ENCODE assay signal across 9 cellular contexts in genomic region chr12:26017484-26018211, GRCh38. TPM values are rescaled to one million over a fixed set of nuclear protein-coding genes. Genes with fewer than 3 reads are reported as not detected.
DNase-seq lines count a peak whose midpoint lies in the region; ATAC-seq and TF ChIP-seq lines count a peak whose summit lies in the region.
"Had no signal": no experiment of that assay in that cellular context is flagged by ENCODE, and none has a peak within 500 bp of the region (broad histone marks: within the 10 kb centered on the region; RNA-seq: fewer than 3 reads in every experiment).

No MANE protein-coding gene starts in this region.

- WGBS in esophagus muscularis mucosa: 57% methylated on average over 4 of the region's 4 CpGs
- WGBS in trophoblast cell (ENCODE audit: extremely low coverage, insufficient coverage, insufficient read length): no CpG with 5 or more reads among the region's 4 CpGs

- no peak overlapping the region for H3K23ac ChIP-seq in trophoblast cell (ENCODE audit: low read length)

- H3K79me1 ChIP-seq in trophoblast cell (ENCODE audit: low read length): no peaks in the 10 kb centered on the region

- no peak overlapping the region for H4K12ac ChIP-seq in trophoblast cell (ENCODE audit: low read depth, low read length)

- H3K4me2 ChIP-seq in OCI-LY3 (ENCODE audit: low read length): peak overlapping the region; percentile 76
- peak overlapping the region; percentile 38 for H3K4me2 ChIP-seq in trophoblast cell (ENCODE audit: low read length)

- H4K20me1 ChIP-seq in OCI-LY3 (ENCODE audit: insufficient read depth, low read length): no peaks in the 10 kb centered on the region

- H2BK5ac ChIP-seq in trophoblast cell (ENCODE audit: low read depth, low read length, poor library complexity): no peak overlapping the region

- no peaks in the 10 kb centered on the region for H3K79me2 ChIP-seq in OCI-LY3 (ENCODE audit: low read length)
- no peaks in the 10 kb centered on the region for H3K79me2 ChIP-seq in trophoblast cell (ENCODE audit: control insufficient read depth, insufficient read depth, low read length, poor library complexity)

- H2AFZ ChIP-seq in OCI-LY3 (ENCODE audit: low read depth, low read length): peak overlapping the region; percentile 60; the same call in 1 of the 2 replicates
- no peak overlapping the region for H2AFZ ChIP-seq in trophoblast cell (ENCODE audit: insufficient read depth, low read length, poor library complexity)

- H4K91ac ChIP-seq in trophoblast cell (ENCODE audit: low read depth, low read length): no peak overlapping the region

- H3K14ac ChIP-seq in trophoblast cell (ENCODE audit: low read length): no peak overlapping the region

- no peak for TF ChIP-seq POLR2A in esophagus muscularis mucosa (IDR thresholded peaks at IDR 0.05; ENCODE audit: low read depth)

- TF ChIP-seq CTCF in 22Rv1 (IDR thresholded peaks at IDR 0.05) (peak; percentile 94), GM10266 (IDR thresholded peaks at IDR 0.05; ENCODE audit: control insufficient read depth, insufficient read depth, low read depth, missing control alignments) (peak; percentile 58), OCI-LY3 (IDR thresholded peaks at IDR 0.05; ENCODE audit: low read depth, low read length) (peak; percentile 96), esophagus muscularis mucosa (IDR thresholded peaks at IDR 0.05) (peak; percentile 48 to 69 (median 48))

- H3K9me3 ChIP-seq in OCI-LY3 (ENCODE audit: insufficient read depth, low read length) (no peaks in the 10 kb centered on the region), esophagus muscularis mucosa (no peaks in the 10 kb centered on the region), trophoblast cell (ENCODE audit: insufficient read depth, low read depth, low read length) (peaks cover 3% of the 10 kb centered on the region)

- peaks cover 17% of the 10 kb centered on the region for H3K4me1 ChIP-seq in OCI-LY3 (ENCODE audit: low read length)
- peaks cover 8 to 42% (median 27%) of the 10 kb centered on the region in 4 donors for H3K4me1 ChIP-seq in esophagus muscularis mucosa
- H3K4me1 ChIP-seq in trophoblast cell (ENCODE audit: control insufficient read depth in 1 of 2, insufficient read depth in 2 of 2, low read length in 2 of 2): no peaks in the 10 kb centered on the region

- H3K9ac ChIP-seq in OCI-LY3 (ENCODE audit: low read length) (0 out of 2 replicates have a peak overlapping the region, but pooled peaks have one; percentile 6), trophoblast cell (ENCODE audit: low read length) (no peak overlapping the region)

- no peak overlapping the region for H2BK12ac ChIP-seq in trophoblast cell (ENCODE audit: low read length)

- H3K4ac ChIP-seq in trophoblast cell (ENCODE audit: low read depth, low read length): peak overlapping the region; percentile 12

- peak overlapping the region; percentile 51 for H2BK120ac ChIP-seq in trophoblast cell (ENCODE audit: insufficient read depth, low read length, poor library complexity)

- H2AK5ac ChIP-seq in trophoblast cell (ENCODE audit: low read length): no peak overlapping the region

- H4K8ac ChIP-seq in trophoblast cell (ENCODE audit: low read depth, low read length): no peak overlapping the region

- no peak for ATAC-seq in GM21529 (IDR thresholded peaks at IDR 0.05; ENCODE audit: unreplicated experiment)
- no peak for ATAC-seq in HG03565 (IDR thresholded peaks at IDR 0.05; ENCODE audit: unreplicated experiment)
- no peak for ATAC-seq in GM21526 (IDR thresholded peaks at IDR 0.05; ENCODE audit: low FRiP score, unreplicated experiment)

- H3K4me3 ChIP-seq in OCI-LY3 (ENCODE audit: low read length): peak overlapping the region; percentile 63
- no peak overlapping the region for H3K4me3 ChIP-seq in esophagus muscularis mucosa
- no peak overlapping the region for H3K4me3 ChIP-seq in trophoblast cell (ENCODE audit: low read depth, low read length)

- TF ChIP-seq EP300 in esophagus muscularis mucosa (IDR thresholded peaks at IDR 0.05): no peak

- H3K27me3 ChIP-seq in OCI-LY3 (ENCODE audit: low read depth, low read length) (no peaks in the 10 kb centered on the region), esophagus muscularis mucosa (no peaks in the 10 kb centered on the region), trophoblast cell (ENCODE audit: insufficient read depth, low read length) (no peaks in the 10 kb centered on the region)

- intact Hi-C loops in esophagus muscularis mucosa (cut with DNase I): loop anchor here (5.0 kb wide), 1 partner anchor 60 kb away; the partner anchor contains the start of gene RASSF8

- H3K18ac ChIP-seq in trophoblast cell (ENCODE audit: low read length): peak overlapping the region; percentile 90

- peak; percentile 18 for DNase-seq in GM10266 (ENCODE audit: extremely low spot score)
- DNase-seq in esophagus muscularis mucosa (ENCODE audit: extremely low spot score): no peak
- DNase-seq in trophoblast cell: peak; percentile 13 to 50
- DNase-seq: stimulated activated naive B cell treated with anti-CD40 and anti-IgM and Interleukin-4, amounts not matched to agents 10 μg/mL and 1 μg/mL and 100 μg/mL, for 72 hours had no signal

- H3K27ac ChIP-seq in 22Rv1: no peak overlapping the region
- H3K27ac ChIP-seq in OCI-LY3 (ENCODE audit: low read length): no peak overlapping the region
- H3K27ac ChIP-seq in esophagus muscularis mucosa (replicated peaks in 1 of 4): peak overlapping the region in 1 of 4 donors; percentile 8
- H3K27ac ChIP-seq in trophoblast cell (ENCODE audit: low read depth, low read length): no peak overlapping the region

- H3K36me3 ChIP-seq in OCI-LY3 (replicated peaks; ENCODE audit: low read depth, low read length) (no peaks in the 10 kb centered on the region), esophagus muscularis mucosa (no peaks in the 10 kb centered on the region), trophoblast cell (ENCODE audit: control insufficient read depth in 1 of 2, insufficient read depth in 2 of 2, low read length in 2 of 2) (no peaks in the 10 kb centered on the region)

RNA-seq across cellular contexts. Expression of gene RASSF8, which starts 59.2 kb away (rescaled TPM):
- 10 to 100 TPM; 56.8 to 81.0 (median 77.3) TPM for total RNA-seq in esophagus muscularis mucosa
- polyA plus RNA-seq in trophoblast cell (2013): 19.0 and 19.7 TPM in 2 replicates
